In genomic region chr3:138686771-138687221, GRCh38 we compare ENCODE assay signal across 9 cellular contexts.
DNase-seq lines count a peak whose midpoint lies in the region; FAIRE-seq and TF ChIP-seq lines count a peak whose summit lies in the region.
"Had no signal": no experiment of that assay in that cellular context is flagged by ENCODE, and none has a peak within 500 bp of the region (broad histone marks: within the 10 kb centered on the region; RNA-seq: fewer than 3 reads in every experiment).

No MANE protein-coding gene starts in this region.

- peak; percentile 86 for FAIRE-seq in H54 (lab: Jason Lieb, UNC)

- TF ChIP-seq POLR2A in H54 (IDR thresholded peaks at IDR 0.05; ENCODE audit: low read depth, low read length) = no peak

- peak overlapping the region; percentile 73 for H3K27ac Mint-ChIP-seq in activated CD4-positive, alpha-beta memory T cell treated with anti-CD3 and anti-CD28 coated beads for 36 hours
- H3K27ac Mint-ChIP-seq in activated CD4-positive, alpha-beta memory T cell treated with anti-CD3 and anti-CD28 coated beads, Interleukin-2, amount 10 ng/mL, durations not matched to agents 7 days and 5 days = no peak overlapping the region

- H3K9me3 Mint-ChIP-seq in activated CD4-positive, alpha-beta memory T cell treated with anti-CD3 and anti-CD28 coated beads for 36 hours = no peaks in the 10 kb centered on the region
- H3K9me3 Mint-ChIP-seq in activated CD4-positive, alpha-beta memory T cell treated with anti-CD3 and anti-CD28 coated beads, Interleukin-2, amount 10 ng/mL, durations not matched to agents 7 days and 5 days = no peaks in the 10 kb centered on the region

- peaks cover 13% of the 10 kb centered on the region for H3K4me1 Mint-ChIP-seq in activated CD4-positive, alpha-beta memory T cell treated with anti-CD3 and anti-CD28 coated beads for 36 hours (ENCODE audit: low read depth)
- peaks cover 10% of the 10 kb centered on the region for H3K4me1 Mint-ChIP-seq in activated CD4-positive, alpha-beta memory T cell treated with anti-CD3 and anti-CD28 coated beads, Interleukin-2, amount 10 ng/mL, durations not matched to agents 7 days and 5 days

- H3K27me3 Mint-ChIP-seq in activated CD4-positive, alpha-beta memory T cell treated with anti-CD3 and anti-CD28 coated beads for 36 hours = no peaks in the 10 kb centered on the region
- no peaks in the 10 kb centered on the region for H3K27me3 Mint-ChIP-seq in activated CD4-positive, alpha-beta memory T cell treated with anti-CD3 and anti-CD28 coated beads, Interleukin-2, amount 10 ng/mL, durations not matched to agents 7 days and 5 days

- DNase-seq in activated CD4-positive, alpha-beta memory T cell treated with anti-CD3 and anti-CD28 coated beads for 36 hours = no peak
- DNase-seq in activated CD4-positive, alpha-beta memory T cell treated with anti-CD3 and anti-CD28 coated beads, Interleukin-2, amount 10 ng/mL, durations not matched to agents 7 days and 5 days = no peak
- DNase-seq in H54 (ENCODE audit: insufficient read length, low spot score) (no peak), Kasumi-1 (lab: John Stamatoyannopoulos, UW) (peak; percentile 88 to 90), epithelial cell of proximal tubule (ENCODE audit: low read depth) (peak; percentile 31), RKO (ENCODE audit: low spot score) (no peak), LoVo (ENCODE audit: low spot score) (no peak), retina (no peak)

- POLR2A ChIA-PET in activated CD4-positive, alpha-beta memory T cell treated with anti-CD3 and anti-CD28 coated beads for 36 hours (lab: Charles Lee) = interaction anchor here (0.6 kb wide), 1 partner anchor 94 kb away, joined by 5 read pairs; no protein-coding TSS in a partner anchor
- POLR2A ChIA-PET in activated CD4-positive, alpha-beta memory T cell treated with anti-CD3 and anti-CD28 coated beads, Interleukin-2, amount 10 ng/mL, durations not matched to agents 7 days and 5 days (lab: Charles Lee) = no interaction called here

- no peak overlapping the region for H3K4me3 ChIP-seq in epithelial cell of proximal tubule (ENCODE audit: low read depth, low read length)
- H3K4me3 ChIP-seq: thoracic aorta had no signal

- intact Hi-C loops in activated CD4-positive, alpha-beta memory T cell treated with anti-CD3 and anti-CD28 coated beads for 36 hours (cut with micrococcal nuclease) = loop anchor here (1.0 to 5.0 kb wide), 2 partner anchors 94 to 147 kb away; partner anchors contain the start of gene CEP70

- CTCF ChIA-PET in activated CD4-positive, alpha-beta memory T cell treated with anti-CD3 and anti-CD28 coated beads for 36 hours (lab: Charles Lee) = interaction anchor here (1.1 to 5.7 kb wide), 5 partner anchors 12 to 249 kb away, joined by 4 to 54 read pairs (median 5); partner anchors contain the start of gene CEP70
- CTCF ChIA-PET in activated CD4-positive, alpha-beta memory T cell treated with anti-CD3 and anti-CD28 coated beads, Interleukin-2, amount 10 ng/mL, durations not matched to agents 7 days and 5 days (lab: Charles Lee) = interaction anchor here (0.6 to 5.3 kb wide), 2 partner anchors 190 to 228 kb away, joined by 5 to 45 read pairs; no protein-coding TSS in a partner anchor

- H3K36me3 Mint-ChIP-seq in activated CD4-positive, alpha-beta memory T cell treated with anti-CD3 and anti-CD28 coated beads for 36 hours = peaks cover 26% of the 10 kb centered on the region
- peaks cover 12% of the 10 kb centered on the region for H3K36me3 Mint-ChIP-seq in activated CD4-positive, alpha-beta memory T cell treated with anti-CD3 and anti-CD28 coated beads, Interleukin-2, amount 10 ng/mL, durations not matched to agents 7 days and 5 days (ENCODE audit: low read depth)

- no peak for TF ChIP-seq CTCF in epithelial cell of proximal tubule (conservative IDR thresholded peaks at IDR 0.05; ENCODE audit: low read depth, low read length)

- H3K4me3 Mint-ChIP-seq in activated CD4-positive, alpha-beta memory T cell treated with anti-CD3 and anti-CD28 coated beads for 36 hours = no peak overlapping the region
- H3K4me3 Mint-ChIP-seq in activated CD4-positive, alpha-beta memory T cell treated with anti-CD3 and anti-CD28 coated beads, Interleukin-2, amount 10 ng/mL, durations not matched to agents 7 days and 5 days = no peak overlapping the region

Comparison
In these comparisons a context has a peak if more than half of its experiments do, and no peak if none do; other contexts are left out.
1. DNase-seq: peak in Kasumi-1 (2 of 2) and epithelial cell of proximal tubule (single experiment); none in activated CD4-positive, alpha-beta memory T cell treated with anti-CD3 and anti-CD28 coated beads for 36 hours (single experiment), activated CD4-positive, alpha-beta memory T cell treated with anti-CD3 and anti-CD28 coated beads, Interleukin-2, amount 10 ng/mL, durations not matched to agents 7 days and 5 days (single experiment), H54 (single experiment), RKO (single experiment), LoVo (single experiment) and retina (single experiment).